9 cellular contexts compared by ENCODE assay signal in the genomic region with DNA sequence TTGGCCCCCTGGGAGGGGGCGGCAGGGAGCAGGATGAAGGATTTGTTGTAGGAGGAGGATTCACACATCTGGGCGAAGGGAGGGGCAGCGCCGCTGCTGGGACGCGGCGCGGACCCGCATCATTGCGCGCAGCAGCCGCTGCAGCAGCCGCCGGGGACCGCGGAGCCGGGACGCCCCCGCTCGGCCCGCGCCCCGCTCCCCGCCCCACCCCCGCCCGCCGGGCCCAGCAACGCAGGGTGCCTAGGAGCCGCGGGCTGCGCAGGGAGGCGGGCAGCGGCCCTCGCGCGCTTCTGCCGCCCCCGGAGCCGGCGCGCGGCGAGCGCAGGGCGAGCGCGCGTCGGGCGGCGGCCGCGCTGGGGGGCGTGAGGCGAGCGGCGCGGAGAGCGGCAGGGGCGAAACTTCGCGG. TPM values are rescaled to one million over a fixed set of nuclear protein-coding genes. Genes with fewer than 3 reads are reported as not detected.
DNase-seq lines count a peak whose midpoint lies in the region; ATAC-seq lines count a peak whose summit lies in the region.
"Had no signal": no experiment of that assay in that cellular context is flagged by ENCODE, and none has a peak within 500 bp of the region (broad histone marks: within the 10 kb centered on the region; RNA-seq: fewer than 3 reads in every experiment).

No MANE protein-coding gene starts in this region.

- H3K4me1 Mint-ChIP-seq in activated CD8-positive, alpha-beta T cell treated with anti-CD3 and anti-CD28 coated beads, Interleukin-2, amount 10 ng/mL, durations not matched to agents 7 days and 5 days (ENCODE audit: low read depth), result peaks cover 5% of the 10 kb centered on the region

- H3K36me3 Mint-ChIP-seq in activated CD8-positive, alpha-beta T cell treated with anti-CD3 and anti-CD28 coated beads, Interleukin-2, amount 10 ng/mL, durations not matched to agents 7 days and 5 days (ENCODE audit: low read depth), result no peaks in the 10 kb centered on the region

- peak; percentile 32 for ATAC-seq in GM18909 (IDR thresholded peaks at IDR 0.05; ENCODE audit: poor library complexity, unreplicated experiment)
- peak; percentile 30 for ATAC-seq in HG02642 (IDR thresholded peaks at IDR 0.05; ENCODE audit: poor library complexity, unreplicated experiment)
- peak; percentile 40 for ATAC-seq in activated CD8-positive, alpha-beta T cell treated with anti-CD3 and anti-CD28 coated beads, Interleukin-2, amount 10 ng/mL, durations not matched to agents 7 days and 5 days

- peak overlapping the region; percentile 56 for H3K4me3 ChIP-seq in iPS-11a (ENCODE audit: low read depth, low read length)

- DNase-seq in activated CD8-positive, alpha-beta T cell treated with anti-CD3 and anti-CD28 coated beads, Interleukin-2, amount 10 ng/mL, durations not matched to agents 7 days and 5 days, result no peak
- DNase-seq in substantia nigra (lab: John Stamatoyannopoulos, UW) (peak in 3 of 49 donors; percentile 39 to 72 (median 39)), DMS79 treated with DMSO at 0.1 percent for 48 hours (lab: John Stamatoyannopoulos, UW) (no peak)
- DNase-seq in activated effector memory CD4-positive, alpha-beta T cell treated with Interleukin-2 at 50 U/mL for 16 hours, result no peak
- no peak for DNase-seq in activated CD4-positive, alpha-beta T cell treated with anti-CD3 and anti-CD28 coated beads, Interleukin-2, amount 50 U/mL, for 1 hour

- H3K27me3 Mint-ChIP-seq in activated CD8-positive, alpha-beta T cell treated with anti-CD3 and anti-CD28 coated beads, Interleukin-2, amount 10 ng/mL, durations not matched to agents 7 days and 5 days (ENCODE audit: low read depth), result peaks cover 34% of the 10 kb centered on the region

- H3K9me3 Mint-ChIP-seq in activated CD8-positive, alpha-beta T cell treated with anti-CD3 and anti-CD28 coated beads, Interleukin-2, amount 10 ng/mL, durations not matched to agents 7 days and 5 days (ENCODE audit: insufficient read depth), result no peaks in the 10 kb centered on the region

- peak overlapping the region; percentile 75 for H3K27ac ChIP-seq in substantia nigra (ENCODE audit: low read depth, low read length, poor library complexity, severe bottlenecking)

- CTCF ChIA-PET in activated CD8-positive, alpha-beta T cell treated with anti-CD3 and anti-CD28 coated beads, Interleukin-2, amount 10 ng/mL, durations not matched to agents 7 days and 5 days (lab: Charles Lee), result interaction anchor here (1.3 kb wide), 1 partner anchor 1051 kb away, joined by 3 read pairs; no protein-coding TSS in a partner anchor

- POLR2A ChIA-PET in activated CD8-positive, alpha-beta T cell treated with anti-CD3 and anti-CD28 coated beads, Interleukin-2, amount 10 ng/mL, durations not matched to agents 7 days and 5 days (lab: Charles Lee), result no interaction called here

- peak overlapping the region; percentile 45 for H3K4me3 Mint-ChIP-seq in activated CD8-positive, alpha-beta T cell treated with anti-CD3 and anti-CD28 coated beads, Interleukin-2, amount 10 ng/mL, durations not matched to agents 7 days and 5 days

- H3K27ac Mint-ChIP-seq in activated CD8-positive, alpha-beta T cell treated with anti-CD3 and anti-CD28 coated beads, Interleukin-2, amount 10 ng/mL, durations not matched to agents 7 days and 5 days, result no peak overlapping the region

RNA-seq across cellular contexts. Expression of a gene that starts 0.2 kb away (rescaled TPM):
- not detected for total RNA-seq in activated CD8-positive, alpha-beta T cell treated with anti-CD3 and anti-CD28 coated beads, Interleukin-2, amount 10 ng/mL, durations not matched to agents 7 days and 5 days
- total RNA-seq: SK-MEL-5 had no signal
